ENCODE assay signal across 2 cellular contexts in genomic region chr14:32201816-32202467, GRCh38.
TF ChIP-seq lines count a peak whose summit lies in the region.

RNU6-7 (plus strand) TSS chr14:32202045.

TF ChIP-seq in A549, 52 proteins besides CTCF, POLR2A, EP300 and RAD21:
- no peak for TF ChIP-seq NR3C1 (IDR thresholded peaks at IDR 0.05)
- TF ChIP-seq MYC (IDR thresholded peaks at IDR 0.05; ENCODE audit: borderline replicate concordance, low read length) = no peak; the same call in 1 of the 2 replicates
- TF ChIP-seq FOSB (CRISPR knock-in tag; IDR thresholded peaks at IDR 0.05) = no peak
- TF ChIP-seq KDM5A (IDR thresholded peaks at IDR 0.05) = no peak
- TF ChIP-seq EHMT2 (IDR thresholded peaks at IDR 0.05; ENCODE audit: low read depth) = no peak
- peak in 1 of 2 experiments; percentile 52; a peak in 1 of 4 replicates for TF ChIP-seq CEBPB (IDR thresholded peaks at IDR 0.05)
- no peak for TF ChIP-seq HEYL (CRISPR knock-in tag; IDR thresholded peaks at IDR 0.05)
- peak in 1 of 2 experiments; percentile 26; a peak in 2 of 5 replicates for TF ChIP-seq JUN (IDR thresholded peaks at IDR 0.05)
- no peak for TF ChIP-seq MAFK (IDR thresholded peaks at IDR 0.05; ENCODE audit: partially characterized antibody)
- no peak for TF ChIP-seq NFE2L2 (conservative IDR thresholded peaks at IDR 0.05; ENCODE audit: low read length)
- TF ChIP-seq, protein P1, sequence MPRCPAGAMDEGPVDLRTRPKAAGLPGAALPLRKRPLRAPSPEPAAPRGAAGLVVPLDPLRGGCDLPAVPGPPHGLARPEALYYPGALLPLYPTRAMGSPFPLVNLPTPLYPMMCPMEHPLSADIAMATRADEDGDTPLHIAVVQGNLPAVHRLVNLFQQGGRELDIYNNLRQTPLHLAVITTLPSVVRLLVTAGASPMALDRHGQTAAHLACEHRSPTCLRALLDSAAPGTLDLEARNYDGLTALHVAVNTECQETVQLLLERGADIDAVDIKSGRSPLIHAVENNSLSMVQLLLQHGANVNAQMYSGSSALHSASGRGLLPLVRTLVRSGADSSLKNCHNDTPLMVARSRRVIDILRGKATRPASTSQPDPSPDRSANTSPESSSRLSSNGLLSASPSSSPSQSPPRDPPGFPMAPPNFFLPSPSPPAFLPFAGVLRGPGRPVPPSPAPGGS (IDR thresholded peaks at IDR 0.05) = no peak
- TF ChIP-seq, protein P2, sequence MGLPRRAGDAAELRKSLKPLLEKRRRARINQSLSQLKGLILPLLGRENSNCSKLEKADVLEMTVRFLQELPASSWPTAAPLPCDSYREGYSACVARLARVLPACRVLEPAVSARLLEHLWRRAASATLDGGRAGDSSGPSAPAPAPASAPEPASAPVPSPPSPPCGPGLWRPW (IDR thresholded peaks at IDR 0.05) = no peak
- no peak for TF ChIP-seq KDM1A (IDR thresholded peaks at IDR 0.05; ENCODE audit: low read depth)
- TF ChIP-seq PBX3 (IDR thresholded peaks at IDR 0.05) = 0 out of 2 replicates have a peak, but pooled peaks have one; percentile 7
- TF ChIP-seq HOXB13 (CRISPR knock-in tag; IDR thresholded peaks at IDR 0.05; ENCODE audit: low read depth) = no peak
- TF ChIP-seq CBX8 (IDR thresholded peaks at IDR 0.05) = no peak
- TF ChIP-seq JUNB (IDR thresholded peaks at IDR 0.05) = no peak
- TF ChIP-seq EHF (CRISPR knock-in tag; IDR thresholded peaks at IDR 0.05) = no peak
- no peak for TF ChIP-seq ELK1 (IDR thresholded peaks at IDR 0.05; ENCODE audit: low read depth, low read length)
- TF ChIP-seq ATOH8 (CRISPR knock-in tag; IDR thresholded peaks at IDR 0.05; ENCODE audit: low read depth) = no peak
- TF ChIP-seq, protein P3, sequence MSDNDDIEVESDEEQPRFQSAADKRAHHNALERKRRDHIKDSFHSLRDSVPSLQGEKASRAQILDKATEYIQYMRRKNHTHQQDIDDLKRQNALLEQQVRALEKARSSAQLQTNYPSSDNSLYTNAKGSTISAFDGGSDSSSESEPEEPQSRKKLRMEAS (IDR thresholded peaks at IDR 0.05) = peak; percentile 44; the same call in 1 of the 2 replicates
- TF ChIP-seq, protein P4, sequence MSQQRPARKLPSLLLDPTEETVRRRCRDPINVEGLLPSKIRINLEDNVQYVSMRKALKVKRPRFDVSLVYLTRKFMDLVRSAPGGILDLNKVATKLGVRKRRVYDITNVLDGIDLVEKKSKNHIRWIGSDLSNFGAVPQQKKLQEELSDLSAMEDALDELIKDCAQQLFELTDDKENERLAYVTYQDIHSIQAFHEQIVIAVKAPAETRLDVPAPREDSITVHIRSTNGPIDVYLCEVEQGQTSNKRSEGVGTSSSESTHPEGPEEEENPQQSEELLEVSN (IDR thresholded peaks at IDR 0.05; ENCODE audit: borderline replicate concordance, low read depth) = no peak; the same call in 1 of the 2 replicates
- no peak for TF ChIP-seq MAZ (IDR thresholded peaks at IDR 0.05; ENCODE audit: borderline replicate concordance, low read depth, low read length)
- TF ChIP-seq TP53 (CRISPR knock-in tag; IDR thresholded peaks at IDR 0.05) = no peak
- TF ChIP-seq RCOR1 (IDR thresholded peaks at IDR 0.05; ENCODE audit: low read depth, low read length) = no peak
- no peak for TF ChIP-seq FOXS1 (CRISPR knock-in tag; IDR thresholded peaks at IDR 0.05)
- peak; percentile 51 for TF ChIP-seq SREBF2 (IDR thresholded peaks at IDR 0.05)
- TF ChIP-seq ZC3H11A (IDR thresholded peaks at IDR 0.05) = no peak
- TF ChIP-seq GATA3 (IDR thresholded peaks at IDR 0.05; ENCODE audit: borderline replicate concordance) = no peak
- TF ChIP-seq, protein P5, sequence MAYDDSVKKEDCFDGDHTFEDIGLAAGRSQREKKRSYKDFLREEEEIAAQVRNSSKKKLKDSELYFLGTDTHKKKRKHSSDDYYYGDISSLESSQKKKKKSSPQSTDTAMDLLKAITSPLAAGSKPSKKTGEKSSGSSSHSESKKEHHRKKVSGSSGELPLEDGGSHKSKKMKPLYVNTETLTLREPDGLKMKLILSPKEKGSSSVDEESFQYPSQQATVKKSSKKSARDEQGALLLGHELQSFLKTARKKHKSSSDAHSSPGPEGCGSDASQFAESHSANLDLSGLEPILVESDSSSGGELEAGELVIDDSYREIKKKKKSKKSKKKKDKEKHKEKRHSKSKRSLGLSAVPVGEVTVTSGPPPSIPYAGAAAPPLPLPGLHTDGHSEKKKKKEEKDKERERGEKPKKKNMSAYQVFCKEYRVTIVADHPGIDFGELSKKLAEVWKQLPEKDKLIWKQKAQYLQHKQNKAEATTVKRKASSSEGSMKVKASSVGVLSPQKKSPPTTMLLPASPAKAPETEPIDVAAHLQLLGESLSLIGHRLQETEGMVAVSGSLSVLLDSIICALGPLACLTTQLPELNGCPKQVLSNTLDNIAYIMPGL (CRISPR knock-in tag; IDR thresholded peaks at IDR 0.05; ENCODE audit: borderline replicate concordance) = no peak
- no peak for TF ChIP-seq RNF2 (IDR thresholded peaks at IDR 0.05; ENCODE audit: borderline replicate concordance, low read depth)

TF ChIP-seq in K562, 482 proteins besides CTCF, POLR2A, EP300 and RAD21 (continues in another document):
- TF ChIP-seq ZC3H11A (IDR thresholded peaks at IDR 0.05; ENCODE audit: low read depth, low read length) (no peak), THRAP3 (IDR thresholded peaks at IDR 0.05; ENCODE audit: borderline replicate concordance) (no peak), ZNF263 (CRISPR knock-in tag; IDR thresholded peaks at IDR 0.05; ENCODE audit: borderline replicate concordance) (no peak), JUNB (CRISPR knock-in tag; conservative IDR thresholded peaks at IDR 0.05) (no peak), RBM15 (IDR thresholded peaks at IDR 0.05; ENCODE audit: insufficient read depth, low read length) (no peak), USF2 (CRISPR knock-in tag; IDR thresholded peaks at IDR 0.05) (no peak), ZNF134 (CRISPR knock-in tag; conservative IDR thresholded peaks at IDR 0.05) (no peak), RBBP5 (IDR thresholded peaks at IDR 0.05; ENCODE audit: borderline replicate concordance, insufficient read depth, low read length, poor library complexity, severe bottlenecking) (no peak), FOS (IDR thresholded peaks at IDR 0.05; ENCODE audit: extremely low read depth, insufficient read length) (no peak), ZBED1 (IDR thresholded peaks at IDR 0.05) (no peak), PCBP1 (IDR thresholded peaks at IDR 0.05; ENCODE audit: low read depth, low read length, poor library complexity, severe bottlenecking) (no peak), NFE2 (IDR thresholded peaks at IDR 0.05; ENCODE audit: low read depth) (0 out of 2 replicates have a peak, but pooled peaks have one; percentile 3), YY1 (IDR thresholded peaks at IDR 0.05; ENCODE audit: borderline replicate concordance in 1 of 3, control insufficient read depth in 1 of 3, extremely low read depth in 1 of 3, insufficient read depth in 3 of 3, insufficient read length in 1 of 3, insufficient replicate concordance in 2 of 3, low read depth in 1 of 3, low read length in 2 of 3) (no peak), MTF1 (CRISPR knock-in tag; IDR thresholded peaks at IDR 0.05; ENCODE audit: borderline replicate concordance) (no peak), HDAC1 (IDR thresholded peaks at IDR 0.05) (no peak), ZFP30 (CRISPR knock-in tag; IDR thresholded peaks at IDR 0.05; ENCODE audit: borderline replicate concordance) (no peak), RUNX1 (IDR thresholded peaks at IDR 0.05; ENCODE audit: low read depth) (no peak), TRIM24 (IDR thresholded peaks at IDR 0.05) (no peak), STAT5B (CRISPR knock-in tag; IDR thresholded peaks at IDR 0.05) (no peak), CBX3 (IDR thresholded peaks at IDR 0.05; ENCODE audit: borderline replicate concordance in 1 of 2, low read length in 2 of 2) (no peak)
- TF ChIP-seq, protein P6, sequence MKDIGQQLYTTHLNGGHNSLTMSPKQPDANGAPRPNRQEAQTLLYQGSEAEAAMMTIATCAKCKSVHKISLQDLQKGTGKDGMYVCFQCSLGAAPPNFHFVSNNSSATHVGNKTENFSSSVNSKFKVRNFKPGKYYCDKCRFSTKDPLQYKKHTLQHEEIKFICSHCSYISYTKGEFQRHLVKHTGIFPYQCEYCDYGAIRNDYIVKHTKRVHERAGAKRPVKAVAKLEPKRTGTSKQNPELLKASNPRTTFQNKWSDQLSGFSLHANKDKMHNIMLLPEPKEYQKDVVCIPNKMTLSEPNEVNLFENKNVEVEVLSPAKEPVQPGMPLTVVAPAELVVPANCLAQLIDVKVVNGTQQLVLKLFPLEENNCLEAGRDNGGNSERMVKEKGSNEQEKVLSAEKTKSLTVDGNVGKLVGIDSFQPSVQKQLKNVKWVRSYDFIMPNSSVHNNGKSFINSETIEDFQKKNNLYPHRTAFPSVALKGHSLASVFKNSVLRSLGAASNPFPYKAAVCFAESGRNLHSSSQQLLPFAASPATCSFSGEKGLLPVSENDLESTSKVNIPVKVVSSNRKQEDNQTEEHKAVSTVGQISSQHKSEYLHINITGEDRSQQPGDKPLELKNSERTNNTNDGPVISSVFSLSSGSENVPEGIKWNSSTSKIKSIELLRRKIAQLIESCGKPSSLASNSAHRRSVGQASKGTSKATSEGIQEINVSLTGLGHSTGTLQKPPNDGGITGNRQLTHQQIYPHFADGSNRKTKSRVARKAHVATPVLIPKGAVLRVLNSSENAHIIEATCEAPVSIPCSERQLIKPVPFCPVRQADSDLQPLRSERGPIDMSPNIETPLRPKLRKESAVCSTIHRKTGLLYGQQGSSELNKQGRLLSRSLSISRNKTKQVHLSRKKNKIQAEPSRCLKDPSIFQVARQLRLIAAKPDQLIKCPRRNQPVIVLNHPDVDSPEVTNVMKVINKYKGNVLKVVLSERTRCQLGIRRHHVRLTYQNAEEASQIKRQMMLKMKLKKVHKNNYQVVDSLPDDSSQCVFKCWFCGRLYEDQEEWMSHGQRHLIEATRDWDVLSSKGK (CRISPR knock-in tag; IDR thresholded peaks at IDR 0.05) = no peak
- TF ChIP-seq, protein P7, sequence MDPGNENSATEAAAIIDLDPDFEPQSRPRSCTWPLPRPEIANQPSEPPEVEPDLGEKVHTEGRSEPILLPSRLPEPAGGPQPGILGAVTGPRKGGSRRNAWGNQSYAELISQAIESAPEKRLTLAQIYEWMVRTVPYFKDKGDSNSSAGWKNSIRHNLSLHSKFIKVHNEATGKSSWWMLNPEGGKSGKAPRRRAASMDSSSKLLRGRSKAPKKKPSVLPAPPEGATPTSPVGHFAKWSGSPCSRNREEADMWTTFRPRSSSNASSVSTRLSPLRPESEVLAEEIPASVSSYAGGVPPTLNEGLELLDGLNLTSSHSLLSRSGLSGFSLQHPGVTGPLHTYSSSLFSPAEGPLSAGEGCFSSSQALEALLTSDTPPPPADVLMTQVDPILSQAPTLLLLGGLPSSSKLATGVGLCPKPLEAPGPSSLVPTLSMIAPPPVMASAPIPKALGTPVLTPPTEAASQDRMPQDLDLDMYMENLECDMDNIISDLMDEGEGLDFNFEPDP (CRISPR knock-in tag; IDR thresholded peaks at IDR 0.05) = no peak
- TF ChIP-seq, protein P8, sequence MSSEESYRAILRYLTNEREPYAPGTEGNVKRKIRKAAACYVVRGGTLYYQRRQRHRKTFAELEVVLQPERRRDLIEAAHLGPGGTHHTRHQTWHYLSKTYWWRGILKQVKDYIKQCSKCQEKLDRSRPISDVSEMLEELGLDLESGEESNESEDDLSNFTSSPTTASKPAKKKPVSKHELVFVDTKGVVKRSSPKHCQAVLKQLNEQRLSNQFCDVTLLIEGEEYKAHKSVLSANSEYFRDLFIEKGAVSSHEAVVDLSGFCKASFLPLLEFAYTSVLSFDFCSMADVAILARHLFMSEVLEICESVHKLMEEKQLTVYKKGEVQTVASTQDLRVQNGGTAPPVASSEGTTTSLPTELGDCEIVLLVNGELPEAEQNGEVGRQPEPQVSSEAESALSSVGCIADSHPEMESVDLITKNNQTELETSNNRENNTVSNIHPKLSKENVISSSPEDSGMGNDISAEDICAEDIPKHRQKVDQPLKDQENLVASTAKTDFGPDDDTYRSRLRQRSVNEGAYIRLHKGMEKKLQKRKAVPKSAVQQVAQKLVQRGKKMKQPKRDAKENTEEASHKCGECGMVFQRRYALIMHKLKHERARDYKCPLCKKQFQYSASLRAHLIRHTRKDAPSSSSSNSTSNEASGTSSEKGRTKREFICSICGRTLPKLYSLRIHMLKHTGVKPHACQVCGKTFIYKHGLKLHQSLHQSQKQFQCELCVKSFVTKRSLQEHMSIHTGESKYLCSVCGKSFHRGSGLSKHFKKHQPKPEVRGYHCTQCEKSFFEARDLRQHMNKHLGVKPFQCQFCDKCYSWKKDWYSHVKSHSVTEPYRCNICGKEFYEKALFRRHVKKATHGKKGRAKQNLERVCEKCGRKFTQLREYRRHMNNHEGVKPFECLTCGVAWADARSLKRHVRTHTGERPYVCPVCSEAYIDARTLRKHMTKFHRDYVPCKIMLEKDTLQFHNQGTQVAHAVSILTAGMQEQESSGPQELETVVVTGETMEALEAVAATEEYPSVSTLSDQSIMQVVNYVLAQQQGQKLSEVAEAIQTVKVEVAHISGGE (CRISPR knock-in tag; IDR thresholded peaks at IDR 0.05) = no peak
- TF ChIP-seq, protein P9, sequence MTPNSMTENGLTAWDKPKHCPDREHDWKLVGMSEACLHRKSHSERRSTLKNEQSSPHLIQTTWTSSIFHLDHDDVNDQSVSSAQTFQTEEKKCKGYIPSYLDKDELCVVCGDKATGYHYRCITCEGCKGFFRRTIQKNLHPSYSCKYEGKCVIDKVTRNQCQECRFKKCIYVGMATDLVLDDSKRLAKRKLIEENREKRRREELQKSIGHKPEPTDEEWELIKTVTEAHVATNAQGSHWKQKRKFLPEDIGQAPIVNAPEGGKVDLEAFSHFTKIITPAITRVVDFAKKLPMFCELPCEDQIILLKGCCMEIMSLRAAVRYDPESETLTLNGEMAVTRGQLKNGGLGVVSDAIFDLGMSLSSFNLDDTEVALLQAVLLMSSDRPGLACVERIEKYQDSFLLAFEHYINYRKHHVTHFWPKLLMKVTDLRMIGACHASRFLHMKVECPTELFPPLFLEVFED (CRISPR knock-in tag; conservative IDR thresholded peaks at IDR 0.05) = no peak
- TF ChIP-seq, protein P10, sequence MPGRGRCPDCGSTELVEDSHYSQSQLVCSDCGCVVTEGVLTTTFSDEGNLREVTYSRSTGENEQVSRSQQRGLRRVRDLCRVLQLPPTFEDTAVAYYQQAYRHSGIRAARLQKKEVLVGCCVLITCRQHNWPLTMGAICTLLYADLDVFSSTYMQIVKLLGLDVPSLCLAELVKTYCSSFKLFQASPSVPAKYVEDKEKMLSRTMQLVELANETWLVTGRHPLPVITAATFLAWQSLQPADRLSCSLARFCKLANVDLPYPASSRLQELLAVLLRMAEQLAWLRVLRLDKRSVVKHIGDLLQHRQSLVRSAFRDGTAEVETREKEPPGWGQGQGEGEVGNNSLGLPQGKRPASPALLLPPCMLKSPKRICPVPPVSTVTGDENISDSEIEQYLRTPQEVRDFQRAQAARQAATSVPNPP (IDR thresholded peaks at IDR 0.05; ENCODE audit: borderline replicate concordance, insufficient read depth, insufficient read length) = peak; percentile 65
